ENCODE assay signal across 23 cellular contexts in genomic region chr20:10947726-10948125, GRCh38.
DNase-seq lines count a peak whose midpoint lies in the region; ATAC-seq, FAIRE-seq and TF ChIP-seq lines count a peak whose summit lies in the region.
"Had no signal": no experiment of that assay in that cellular context is flagged by ENCODE, and none has a peak within 500 bp of the region (broad histone marks: within the 10 kb centered on the region; RNA-seq: fewer than 3 reads in every experiment).

No MANE protein-coding gene starts in this region.

- peaks cover 3% of the 10 kb centered on the region for H3K4me1 Mint-ChIP-seq in astrocyte (ENCODE audit: low read depth, unreplicated experiment)
- H3K4me1 Mint-ChIP-seq: CD14-positive monocyte; CD8-positive, alpha-beta memory T cell had no signal

- no peaks in the 10 kb centered on the region for H3K79me2 ChIP-seq in astrocyte (ENCODE audit: insufficient read depth, low read length)

- H3K27me3 ChIP-seq in astrocyte (ENCODE audit: insufficient read depth, low read length) (no peaks in the 10 kb centered on the region), foreskin keratinocyte (no peaks in the 10 kb centered on the region)
- H3K27me3 ChIP-seq: BE2C; BLaER1 treated with 17β-estradiol and CSF1 and Interleukin-3, amounts not matched to agents 10 nM and 100 nM had no signal

- H2AFZ ChIP-seq in astrocyte (ENCODE audit: low read depth, low read length): no peak overlapping the region

- no peak overlapping the region for H3K9ac ChIP-seq in astrocyte (ENCODE audit: low read length)
- H3K9ac ChIP-seq: BLaER1 treated with 17β-estradiol and CSF1 and Interleukin-3, amounts not matched to agents 10 nM and 100 nM had no signal

- no peaks in the 10 kb centered on the region for H3K36me3 ChIP-seq in astrocyte (ENCODE audit: insufficient read depth, low read length)
- H3K36me3 ChIP-seq: BE2C; BLaER1 treated with 17β-estradiol and CSF1 and Interleukin-3, amounts not matched to agents 10 nM and 100 nM; HAP-1 had no signal

- H3K4me3 ChIP-seq in astrocyte (ENCODE audit: insufficient read depth, low read depth, low read length) (no peak overlapping the region), epithelial cell of esophagus (ENCODE audit: low read length) (no peak overlapping the region)
- H3K4me3 ChIP-seq: A549; BLaER1 treated with 17β-estradiol and CSF1 and Interleukin-3, amounts not matched to agents 10 nM and 100 nM; HAP-1 had no signal

- H3K4me1 ChIP-seq in astrocyte (ENCODE audit: insufficient read depth, low read length) (no peaks in the 10 kb centered on the region), foreskin keratinocyte (peaks cover 11% of the 10 kb centered on the region)
- H3K4me1 ChIP-seq: A549; BE2C; BLaER1 treated with 17β-estradiol and CSF1 and Interleukin-3, amounts not matched to agents 10 nM and 100 nM; HAP-1 had no signal

- no peaks in the 10 kb centered on the region for H3K27me3 Mint-ChIP-seq in astrocyte (ENCODE audit: low read depth, unreplicated experiment)
- H3K27me3 Mint-ChIP-seq: CD4-positive, alpha-beta T cell; CD8-positive, alpha-beta memory T cell had no signal

- ATAC-seq in foreskin keratinocyte: peak; percentile 20
- ATAC-seq: A549 had no signal

- no peak for TF ChIP-seq CTCF in astrocyte (IDR thresholded peaks at IDR 0.05; ENCODE audit: insufficient read depth, low read depth, low read length)
- TF ChIP-seq CTCF in epithelial cell of esophagus (IDR thresholded peaks at IDR 0.05; ENCODE audit: insufficient read depth, low read depth, low read length, missing control alignments): no peak
- TF ChIP-seq CTCF in foreskin keratinocyte (conservative IDR thresholded peaks at IDR 0.05): no peak

- no peaks in the 10 kb centered on the region for H3K36me3 Mint-ChIP-seq in astrocyte (ENCODE audit: low read depth, unreplicated experiment)
- H3K36me3 Mint-ChIP-seq: CD14-positive monocyte; CD8-positive, alpha-beta memory T cell had no signal

- H3K9me3 Mint-ChIP-seq in astrocyte (ENCODE audit: unreplicated experiment): no peaks in the 10 kb centered on the region
- H3K9me3 Mint-ChIP-seq: CD4-positive, alpha-beta T cell had no signal

- H3K27ac ChIP-seq in astrocyte (ENCODE audit: low read depth, low read length) (no peak overlapping the region), foreskin keratinocyte (no peak overlapping the region), caudate nucleus (ENCODE audit: low read depth, low read length) (no peak overlapping the region)
- H3K27ac ChIP-seq: A549; BLaER1 treated with 17β-estradiol and CSF1 and Interleukin-3, amounts not matched to agents 10 nM and 100 nM had no signal

- no peak overlapping the region for H3K4me3 Mint-ChIP-seq in astrocyte (ENCODE audit: unreplicated experiment)
- H3K4me3 Mint-ChIP-seq: CD14-positive monocyte; CD4-positive, alpha-beta T cell; CD8-positive, alpha-beta memory T cell had no signal

- peak overlapping the region; percentile 2 for H3K27ac Mint-ChIP-seq in astrocyte (ENCODE audit: unreplicated experiment)
- H3K27ac Mint-ChIP-seq: CD14-positive monocyte; CD4-positive, alpha-beta T cell; CD8-positive, alpha-beta memory T cell had no signal

- DNase-seq in astrocyte (ENCODE audit: low read depth) (no peak), epithelial cell of esophagus (ENCODE audit: low read depth) (peak; percentile 63), foreskin keratinocyte (peak in 1 of 2 donors; percentile 67), caudate nucleus (lab: John Stamatoyannopoulos, UW) (no peak), kidney tubule cell (ENCODE audit: low spot score) (no peak), epidermal melanocyte (ENCODE audit: insufficient read length, low spot score) (no peak)
- DNase-seq: 8988T; ACHN; AML-193; BE2C; CD4-positive, alpha-beta T cell; CD8-positive, alpha-beta memory T cell; DMS53; DMS79 treated with DMSO at 0.1 percent for 48 hours; GF-D8; GOT3 had no signal

- FAIRE-seq in astrocyte (lab: Jason Lieb, UNC): no peak
- FAIRE-seq: A549, D721Med, GM12892, H54 had no signal

- no peak overlapping the region for H3K4me2 ChIP-seq in astrocyte (ENCODE audit: low read length)
- H3K4me2 ChIP-seq: A549; BLaER1 treated with 17β-estradiol and CSF1 and Interleukin-3, amounts not matched to agents 10 nM and 100 nM had no signal

- H3K9me3 ChIP-seq in astrocyte (ENCODE audit: insufficient read depth, low read depth, low read length): no peaks in the 10 kb centered on the region
- H3K9me3 ChIP-seq: A549; BE2C; BLaER1 treated with 17β-estradiol and CSF1 and Interleukin-3, amounts not matched to agents 10 nM and 100 nM; HAP-1 had no signal

- H4K20me1 ChIP-seq in astrocyte (ENCODE audit: insufficient read depth, low read length): no peaks in the 10 kb centered on the region
- H4K20me1 ChIP-seq: BLaER1 treated with 17β-estradiol and CSF1 and Interleukin-3, amounts not matched to agents 10 nM and 100 nM had no signal
